Comparison of ENCODE assay signal across 9 cellular contexts in genomic region chr2:241506793-241507429, GRCh38. TPM values are rescaled to one million over a fixed set of nuclear protein-coding genes. Genes with fewer than 3 reads are reported as not detected.
DNase-seq lines count a peak whose midpoint lies in the region; ATAC-seq, FAIRE-seq and TF ChIP-seq lines count a peak whose summit lies in the region.
"Had no signal": no experiment of that assay in that cellular context is flagged by ENCODE, and none has a peak within 500 bp of the region (broad histone marks: within the 10 kb centered on the region; RNA-seq: fewer than 3 reads in every experiment).

No MANE protein-coding gene starts in this region.

- H3K4me1 Mint-ChIP-seq in activated naive CD4-positive, alpha-beta T cell treated with anti-CD3 and anti-CD28 coated beads, Interleukin-2, amount 10 ng/mL, durations not matched to agents 7 days and 5 days: peaks cover 26% of the 10 kb centered on the region
- peaks cover 10% of the 10 kb centered on the region for H3K4me1 Mint-ChIP-seq in type B pancreatic cell (ENCODE audit: unreplicated experiment)

- intact Hi-C loops in lower leg skin (cut with DNase I; ENCODE audit: low total_unique reads): loop anchor here (10.0 kb wide), 1 partner anchor 378 kb away; no protein-coding TSS in a partner anchor

- no peak for TF ChIP-seq POLR2A in lower leg skin (IDR thresholded peaks at IDR 0.05)

- no peaks in the 10 kb centered on the region for H3K9me3 Mint-ChIP-seq in activated naive CD4-positive, alpha-beta T cell treated with anti-CD3 and anti-CD28 coated beads, Interleukin-2, amount 10 ng/mL, durations not matched to agents 7 days and 5 days
- H3K9me3 Mint-ChIP-seq in type B pancreatic cell: no peaks in the 10 kb centered on the region

- ATAC-seq in HG03354 (IDR thresholded peaks at IDR 0.05; ENCODE audit: poor library complexity, severe bottlenecking, unreplicated experiment): no peak

- in situ Hi-C loops in astrocyte of the cerebellum (cut with HindIII; ENCODE audit: low sequenced_read_pairs): no loop called here

- CTCF ChIA-PET in activated naive CD4-positive, alpha-beta T cell treated with anti-CD3 and anti-CD28 coated beads, Interleukin-2, amount 10 ng/mL, durations not matched to agents 7 days and 5 days (lab: Charles Lee): no interaction called here

- peak overlapping the region; percentile 78 for H3K4me3 Mint-ChIP-seq in activated naive CD4-positive, alpha-beta T cell treated with anti-CD3 and anti-CD28 coated beads, Interleukin-2, amount 10 ng/mL, durations not matched to agents 7 days and 5 days
- peak overlapping the region; percentile 94 for H3K4me3 Mint-ChIP-seq in type B pancreatic cell

- H3K36me3 Mint-ChIP-seq in activated naive CD4-positive, alpha-beta T cell treated with anti-CD3 and anti-CD28 coated beads, Interleukin-2, amount 10 ng/mL, durations not matched to agents 7 days and 5 days: peaks cover 6% of the 10 kb centered on the region
- H3K36me3 Mint-ChIP-seq in type B pancreatic cell: no peaks in the 10 kb centered on the region

- peak overlapping the region; percentile 83 for H3K4me3 ChIP-seq in astrocyte of the cerebellum (ENCODE audit: low read depth, low read length)
- H3K4me3 ChIP-seq in lower leg skin (ENCODE audit: low read depth, poor library complexity, severe bottlenecking): peak overlapping the region; percentile 89

- 29 to 35% methylated on average over 16 to 19 of the region's 19 CpGs for WGBS in lower leg skin, 2 donors

- no peak overlapping the region for H3K27ac Mint-ChIP-seq in activated naive CD4-positive, alpha-beta T cell treated with anti-CD3 and anti-CD28 coated beads, Interleukin-2, amount 10 ng/mL, durations not matched to agents 7 days and 5 days
- peak overlapping the region; percentile 79 for H3K27ac Mint-ChIP-seq in type B pancreatic cell

- peaks cover 13% of the 10 kb centered on the region for H3K27me3 Mint-ChIP-seq in activated naive CD4-positive, alpha-beta T cell treated with anti-CD3 and anti-CD28 coated beads, Interleukin-2, amount 10 ng/mL, durations not matched to agents 7 days and 5 days
- H3K27me3 Mint-ChIP-seq in type B pancreatic cell: no peaks in the 10 kb centered on the region

- FAIRE-seq in D721Med (lab: Jason Lieb, UNC): no peak

- TF ChIP-seq CTCF in astrocyte of the cerebellum (IDR thresholded peaks at IDR 0.05; ENCODE audit: low read depth, low read length, missing control alignments) (no peak), lower leg skin (IDR thresholded peaks at IDR 0.05) (no peak), type B pancreatic cell (conservative IDR thresholded peaks at IDR 0.05) (no peak), D721Med (IDR thresholded peaks at IDR 0.05; ENCODE audit: insufficient read depth, missing control alignments) (no peak)

- DNase-seq in activated naive CD4-positive, alpha-beta T cell treated with anti-CD3 and anti-CD28 coated beads, Interleukin-2, amount 10 ng/mL, durations not matched to agents 7 days and 5 days: no peak
- no peak for DNase-seq in activated naive CD4-positive, alpha-beta T cell treated with anti-CD3 and anti-CD28 coated beads, Interleukin-2, amount 50 U/mL, for 16 hours
- DNase-seq in astrocyte of the cerebellum (ENCODE audit: low read depth): no peak
- no peak for DNase-seq in lower leg skin (ENCODE audit: low spot score in 2 of 2)
- DNase-seq in type B pancreatic cell (ENCODE audit: extremely low spot score, unreplicated experiment): no peak
- no peak for DNase-seq in D721Med (ENCODE audit: insufficient read length, low spot score)
- no peak for DNase-seq in H4 (ENCODE audit: low spot score)
- DNase-seq: NK-92 treated with Interleukin-12 subunit alpha and Interleukin-12 subunit beta, amount 100 ng/mL, for 24 hours had no signal

RNA-seq across cellular contexts. Expression of gene STK25, which starts 1.5 kb away (rescaled TPM):
- total RNA-seq in lower leg skin: 100 to 1,000 TPM; 137 to 315 (median 188) TPM
- 182 and 198 TPM in 2 replicates for total RNA-seq in type B pancreatic cell (ENCODE audit: low replicate concordance)
- 117 and 153 TPM in 2 replicates for total RNA-seq in H4 (2014; rRNA removed; shearing (Covaris generic))

RNA-seq across cellular contexts. Expression of gene BOK, which starts 51.6 kb away (rescaled TPM):
- 10 to 100 TPM; 44.2 to 59.9 (median 54.7) TPM for total RNA-seq in lower leg skin
- total RNA-seq in type B pancreatic cell (ENCODE audit: low replicate concordance): 41.5 and 108 TPM in 2 replicates
- 1.2 and 2.3 TPM in 2 replicates for total RNA-seq in H4 (2014; rRNA removed; shearing (Covaris generic))

Comparison
In these comparisons a context has a peak if more than half of its experiments do, and no peak if none do; other contexts are left out.
1. RNA of gene BOK, which starts 51.6 kb away (total RNA-seq): 44.2 to 59.9 TPM in lower leg skin and 41.5 to 108 TPM in type B pancreatic cell; 1.2 to 2.3 TPM in H4; every median in the first group is over 10 times any median in the second.